ENCODE assay signal across 21 cellular contexts in genomic region chr13:60433505-60433904, GRCh38.
"Had no signal": no experiment of that assay in that cellular context is flagged by ENCODE, and none has a peak within 500 bp of the region (broad histone marks: within the 10 kb centered on the region; RNA-seq: fewer than 3 reads in every experiment).

No MANE protein-coding gene starts in this region.

- H3K27ac Mint-ChIP-seq: activated naive CD8-positive, alpha-beta T cell treated with anti-CD3 and anti-CD28 coated beads for 36 hours; activated T-helper 1 cell treated with anti-CD3 and anti-CD28 coated beads, Interleukin-12 subunit alpha, Interleukin-12 subunit beta, Interleukin-2, Interleukin-4 antibody, amounts not matched to agents 30 ng/mL and 10 ng/mL and 1 ng/mL, durations not matched to agents 14 hours and 24 hours and 36 hours; endodermal cell; memory B cell; progenitor cell of endocrine pancreas had no signal

- H3K4me1 ChIP-seq: gastroesophageal sphincter, heart right ventricle, left lung, upper lobe of left lung had no signal

- ATAC-seq: gastroesophageal sphincter, heart right ventricle, left lung had no signal

- DNase-seq: activated CD4-positive, alpha-beta T cell treated with anti-CD3 and anti-CD28 coated beads, Interleukin-2, amount 50 U/mL, for 1 hour; activated CD8-positive, alpha-beta memory T cell treated with anti-CD3 and anti-CD28 coated beads for 24 hours; activated naive CD8-positive, alpha-beta T cell treated with anti-CD3 and anti-CD28 coated beads for 36 hours; amygdala; brain microvascular endothelial cell; cerebellar nuclear complex; endodermal cell; heart right ventricle; nephron progenitor cell; occipital lobe; right cardiac atrium; stimulated activated CD4-positive, alpha-beta T cell treated with anti-CD3 and anti-CD28 coated beads, Interleukin-4, amount 100 ng/mL, for 4 hours; stimulated activated CD8-positive, alpha-beta memory T cell treated with anti-CD3 and anti-CD28 coated beads, Interleukin-4, amount 100 ng/mL, for 48 hours; stimulated activated naive CD4-positive, alpha-beta T cell treated with Interleukin-2 at 50 U/mL for 16 hours; upper lobe of left lung had no signal

- H3K4me3 Mint-ChIP-seq: activated naive CD8-positive, alpha-beta T cell treated with anti-CD3 and anti-CD28 coated beads for 36 hours; activated T-helper 1 cell treated with anti-CD3 and anti-CD28 coated beads, Interleukin-12 subunit alpha, Interleukin-12 subunit beta, Interleukin-2, Interleukin-4 antibody, amounts not matched to agents 30 ng/mL and 10 ng/mL and 1 ng/mL, durations not matched to agents 14 hours and 24 hours and 36 hours; endodermal cell; memory B cell; nephron progenitor cell had no signal

- H3K4me3 ChIP-seq: gastroesophageal sphincter, heart right ventricle, left lung, smooth muscle cell, upper lobe of left lung had no signal

- H3K27me3 ChIP-seq: brain microvascular endothelial cell, gastroesophageal sphincter, heart right ventricle, left lung, upper lobe of left lung had no signal

- H3K4me1 Mint-ChIP-seq: endodermal cell, nephron progenitor cell had no signal

- H3K36me3 Mint-ChIP-seq: memory B cell had no signal

- H3K27ac ChIP-seq: brain microvascular endothelial cell, gastroesophageal sphincter, heart right ventricle had no signal

- H3K27me3 Mint-ChIP-seq: activated naive CD8-positive, alpha-beta T cell treated with anti-CD3 and anti-CD28 coated beads for 36 hours; memory B cell; progenitor cell of endocrine pancreas had no signal

- H3K9me3 Mint-ChIP-seq: activated naive CD8-positive, alpha-beta T cell treated with anti-CD3 and anti-CD28 coated beads for 36 hours had no signal

- H3K9me3 ChIP-seq: gastroesophageal sphincter, upper lobe of left lung had no signal

- H3K36me3 ChIP-seq: brain microvascular endothelial cell, gastroesophageal sphincter, heart right ventricle, left lung, upper lobe of left lung had no signal
